ENCODE assay signal across 8 cellular contexts in the genomic region with DNA sequence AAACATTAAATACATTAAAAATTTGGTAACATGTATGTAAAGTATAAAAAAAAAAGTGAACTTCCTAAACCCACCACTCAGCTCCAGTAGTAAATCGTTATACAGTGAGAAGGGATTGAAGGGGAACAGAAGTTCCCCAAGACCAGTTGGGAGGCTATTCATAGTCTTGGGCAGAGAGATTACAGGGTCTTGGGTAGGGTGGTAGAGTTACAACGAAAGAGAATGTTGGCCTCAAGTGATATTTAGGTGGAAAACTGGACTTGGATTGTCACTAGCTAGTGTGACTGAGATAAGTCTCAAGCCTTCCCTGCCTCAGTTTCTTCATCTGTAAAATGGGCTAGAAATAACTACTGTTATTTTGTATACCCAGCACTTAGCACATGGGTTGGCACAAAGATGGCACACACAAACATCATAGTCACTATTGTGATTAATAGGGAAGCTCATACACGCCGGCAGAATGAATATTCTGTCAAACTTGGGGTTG. TPM values are rescaled to one million over a fixed set of nuclear protein-coding genes. Genes with fewer than 3 reads are reported as not detected.
A peak's percentile ranks its signal among the peaks of the same experiment; 100 is the strongest.
DNase-seq lines count a peak whose midpoint lies in the region; ATAC-seq and TF ChIP-seq lines count a peak whose summit lies in the region.

No MANE protein-coding gene starts in this region.

- no peaks in the 10 kb centered on the region for H3K9me3 ChIP-seq in IMR-90 (ENCODE audit: control insufficient read depth, insufficient read depth, low read length)

- H2BK20ac ChIP-seq in IMR-90 (ENCODE audit: low read depth, low read length): no peak overlapping the region; the same call in 1 of the 2 replicates

- H3K27me3 ChIP-seq in IMR-90 (ENCODE audit: control insufficient read depth, insufficient read depth, low read length): no peaks in the 10 kb centered on the region

- peak overlapping the region; percentile 34 for H3K27ac Mint-ChIP-seq in central memory CD8-positive, alpha-beta T cell (ENCODE audit: low read depth)
- peak overlapping the region in 4 of 6 donors; percentile 54 to 94 (median 72) for H3K27ac Mint-ChIP-seq in naive B cell

- H3K4me3 ChIP-seq in AG10803 (ENCODE audit: low read length) (peak overlapping the region; percentile 91), IMR-90 (ENCODE audit: insufficient read depth, low read depth, low read length) (peak overlapping the region; percentile 99)

- H3K36me3 ChIP-seq in IMR-90 (ENCODE audit: control insufficient read depth, insufficient read depth, low read length): peaks cover 3% of the 10 kb centered on the region; the same call in 1 of the 2 replicates

- in situ Hi-C loops in IMR-90 (cut with MboI; ENCODE audit: low sequenced_read_pairs): no loop called here

- H3K9me1 ChIP-seq in IMR-90 (ENCODE audit: insufficient read depth, low read length): peaks cover 4% of the 10 kb centered on the region

- CTCF ChIA-PET in IMR-90 (lab: Yijun Ruan, JAX): interaction anchor here (0.6 to 1.0 kb wide), 4 partner anchors 15 to 43 kb away, joined by 3 read pairs; no protein-coding TSS in a partner anchor

- TF ChIP-seq POLR2A in IMR-90 (IDR thresholded peaks at IDR 0.05; ENCODE audit: low read depth, low read length): no peak

- H3K4me3 Mint-ChIP-seq in central memory CD8-positive, alpha-beta T cell: peak overlapping the region; percentile 68
- peak overlapping the region; percentile 70 to 92 (median 85) for H3K4me3 Mint-ChIP-seq in naive B cell

- H3K9ac ChIP-seq in IMR-90 (ENCODE audit: low read depth, low read length): peak overlapping the region; percentile 93

- no peak for TF ChIP-seq RAD21 in IMR-90 (IDR thresholded peaks at IDR 0.05; ENCODE audit: low read length)

- peak overlapping the region; percentile 87 for H3K23ac ChIP-seq in IMR-90 (ENCODE audit: low read depth, low read length)

- DNase-seq in AG10803 (ENCODE audit: low read depth): no peak
- no peak for DNase-seq in IMR-90
- DNase-seq in central memory CD8-positive, alpha-beta T cell (ENCODE audit: low spot score in 2 of 2): peak in 1 of 2 donors; percentile 14
- no peak for DNase-seq in naive B cell
- DNase-seq in NCI-H526 (lab: John Stamatoyannopoulos, UW): no peak
- no peak for DNase-seq in NCI-H128 (lab: John Stamatoyannopoulos, UW; ENCODE audit: unreplicated experiment)

- H2AFZ ChIP-seq in IMR-90 (replicated peaks; ENCODE audit: low read length, poor library complexity): peak overlapping the region; percentile 89

- H3K27ac ChIP-seq in IMR-90 (ENCODE audit: insufficient read depth, low read length): peak overlapping the region; percentile 73

- intact Hi-C loops in IMR-90 (cut with micrococcal nuclease): no loop called here

- H2AK5ac ChIP-seq in IMR-90 (ENCODE audit: low read depth, low read length): peak overlapping the region; percentile 89

- peak overlapping the region; percentile 50 for H2BK120ac ChIP-seq in IMR-90 (ENCODE audit: low read depth, low read length)

- H3K4me1 ChIP-seq in IMR-90 (ENCODE audit: control insufficient read depth, insufficient read depth, low read length): peaks cover 2% of the 10 kb centered on the region

- H4K20me1 ChIP-seq in IMR-90 (ENCODE audit: insufficient read depth, low read length): peaks cover 35% of the 10 kb centered on the region

- peaks cover 5 to 33% of the 10 kb centered on the region in 2 experiments; a peak in 3 of 4 replicates for H3K79me1 ChIP-seq in IMR-90 (ENCODE audit: low read depth in 1 of 2, low read length in 2 of 2)

- peak overlapping the region; percentile 57; the same call in 2 of the 3 replicates for H2BK15ac ChIP-seq in IMR-90 (ENCODE audit: low read depth, low read length)

- H3K4me2 ChIP-seq in IMR-90 (ENCODE audit: low read depth, low read length): peak overlapping the region; percentile 69

- TF ChIP-seq CTCF in AG10803 (conservative IDR thresholded peaks at IDR 0.05; ENCODE audit: low read length) (no peak), IMR-90 (conservative IDR thresholded peaks at IDR 0.05; ENCODE audit: low read depth, low read length) (no peak)

- BruUV-seq in IMR-90 (replicated peaks; lab: Mats Ljungman, UMichigan): no TSS peak

- H3K4ac ChIP-seq in IMR-90 (ENCODE audit: low read depth, low read length): peak overlapping the region; percentile 77

- peak overlapping the region; percentile 93 to 97 for H4K8ac ChIP-seq in IMR-90 (ENCODE audit: low read depth in 2 of 2, low read length in 2 of 2)

- dilution Hi-C loops in IMR-90 (cut with HindIII; ENCODE audit: low sequenced_read_pairs, unreplicated experiment): no loop called here

- peak overlapping the region; percentile 77; the same call in 1 of the 2 replicates for H3K56ac ChIP-seq in IMR-90 (ENCODE audit: extremely low read depth, insufficient read depth, low read length)

- H2AK9ac ChIP-seq in IMR-90 (replicated peaks; ENCODE audit: low read depth, low read length, poor library complexity): peak overlapping the region; percentile 88

- peaks cover 4% of the 10 kb centered on the region for H3K36me3 Mint-ChIP-seq in central memory CD8-positive, alpha-beta T cell (ENCODE audit: insufficient read depth)
- no peaks in the 10 kb centered on the region for H3K36me3 Mint-ChIP-seq in naive B cell

- peak overlapping the region; percentile 50 for H3K14ac ChIP-seq in IMR-90 (replicated peaks; ENCODE audit: low read depth, low read length)

- peaks cover 33% of the 10 kb centered on the region for H3K4me1 Mint-ChIP-seq in central memory CD8-positive, alpha-beta T cell
- H3K4me1 Mint-ChIP-seq in naive B cell: peaks cover 28 to 40% (median 35%) of the 10 kb centered on the region in 3 donors

- no peaks in the 10 kb centered on the region for H3K27me3 Mint-ChIP-seq in central memory CD8-positive, alpha-beta T cell
- H3K27me3 Mint-ChIP-seq in naive B cell: no peaks in the 10 kb centered on the region

- ATAC-seq in IMR-90 (ENCODE audit: low read depth): no peak
- ATAC-seq in central memory CD8-positive, alpha-beta T cell (replicated peaks; ENCODE audit: extremely low read depth, poor library complexity, severe bottlenecking): no peak
- peak in 1 of 2 donors; percentile 38 for ATAC-seq in naive B cell (ENCODE audit: low read depth in 2 of 2)
- ATAC-seq in GM18519 (IDR thresholded peaks at IDR 0.05; ENCODE audit: low FRiP score, unreplicated experiment): no peak
- no peak for ATAC-seq in HG02759 (IDR thresholded peaks at IDR 0.05; ENCODE audit: unreplicated experiment)

- peak overlapping the region; percentile 61 for H4K91ac ChIP-seq in IMR-90 (ENCODE audit: insufficient read depth, low read depth, low read length)

- peak overlapping the region; percentile 74 for H4K5ac ChIP-seq in IMR-90 (ENCODE audit: low read depth, low read length)

- POLR2A ChIA-PET in IMR-90 (lab: Charles Lee; ENCODE audit: unreplicated experiment): interaction anchor here (0.6 to 0.7 kb wide), 2 partner anchors 75 to 1088 kb away, joined by 3 to 4 read pairs; no protein-coding TSS in a partner anchor

- WGBS in IMR-90 (ENCODE audit: extremely low coverage in 2 of 2, insufficient read length in 1 of 2), 2 experiments: no CpG with 5 or more reads among the region's 4 CpGs

- H2BK5ac ChIP-seq in IMR-90 (ENCODE audit: low read depth, low read length, poor library complexity, severe bottlenecking): peak overlapping the region; percentile 75

- no peaks in the 10 kb centered on the region for H3K9me3 Mint-ChIP-seq in central memory CD8-positive, alpha-beta T cell
- H3K9me3 Mint-ChIP-seq in naive B cell: peaks cover 0 to 3% (median 0%) of the 10 kb centered on the region in 7 donors

- peak overlapping the region; percentile 31; the same call in 1 of the 2 replicates for H3K18ac ChIP-seq in IMR-90 (ENCODE audit: low read depth, low read length)

TF ChIP-seq in IMR-90, 13 proteins besides CTCF, POLR2A, EP300 and RAD21:
- TF ChIP-seq RFX5 (IDR thresholded peaks at IDR 0.05; ENCODE audit: low read depth, low read length) (no peak), MXI1 (IDR thresholded peaks at IDR 0.05; ENCODE audit: borderline replicate concordance, low read depth, low read length) (no peak), CEBPB (IDR thresholded peaks at IDR 0.05; ENCODE audit: low read depth, low read length) (no peak), NFE2L2 (IDR thresholded peaks at IDR 0.05; ENCODE audit: low read depth, low read length) (no peak), FOS (IDR thresholded peaks at IDR 0.05; ENCODE audit: low read depth, low read length) (no peak), SMC3 (IDR thresholded peaks at IDR 0.05; ENCODE audit: low read depth, low read length) (no peak), BHLHE40 (IDR thresholded peaks at IDR 0.05; ENCODE audit: low read depth, low read length) (no peak), MAFK (IDR thresholded peaks at IDR 0.05; ENCODE audit: low read depth, low read length) (no peak), CHD1 (IDR thresholded peaks at IDR 0.05; ENCODE audit: low read depth, low read length) (no peak)

RNA-seq across cellular contexts. Expression of a gene that starts 0.4 kb away (rescaled TPM):
- total RNA-seq in IMR-90 (2012; rRNA removed): 43.0 and 45.0 TPM in 2 replicates
- polyA plus RNA-seq in IMR-90 (2012; rRNA removed) (30.1 and 32.0 TPM in 2 replicates), naive B cell (ENCODE audit: low read depth in 6 of 6) (1 to 10 TPM; 2.5 to 7.3 (median 3.9) TPM)
- polyA plus RNA-seq in IMR-90 (2012; cell fraction: cytosol; rRNA removed): 15.6 and 18.5 TPM in 2 replicates
- 45.8 and 75.8 TPM in 2 replicates for polyA plus RNA-seq in IMR-90 (2012; cell fraction: nucleus; rRNA removed; ENCODE audit: low replicate concordance)
